ENCODE assay signal across 13 cellular contexts in the genomic region with DNA sequence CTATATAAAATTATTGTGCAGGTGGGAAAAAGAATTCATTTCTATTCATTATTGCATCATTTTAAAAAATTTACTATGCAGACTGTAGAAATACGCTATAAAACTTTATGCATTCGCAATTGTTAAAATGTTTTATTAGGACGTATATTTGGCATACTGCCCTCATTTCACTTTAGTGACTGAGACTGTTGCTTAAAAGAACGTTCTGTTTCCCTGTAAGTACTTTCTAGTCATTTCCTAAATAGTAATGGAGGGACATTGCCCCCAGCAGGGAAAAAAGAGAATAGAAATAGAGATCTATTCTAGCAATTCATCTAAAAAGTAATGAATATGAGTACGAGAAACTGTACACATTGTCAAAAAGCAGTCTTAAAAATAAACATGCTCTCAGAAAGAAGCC.
A peak's percentile ranks its signal among the peaks of the same experiment; 100 is the strongest.
DNase-seq lines count a peak whose midpoint lies in the region; ATAC-seq and TF ChIP-seq lines count a peak whose summit lies in the region.
"Had no signal": no experiment of that assay in that cellular context is flagged by ENCODE, and none has a peak within 500 bp of the region (broad histone marks: within the 10 kb centered on the region; RNA-seq: fewer than 3 reads in every experiment).

No MANE protein-coding gene starts in this region.

- no peaks in the 10 kb centered on the region for H3K36me3 Mint-ChIP-seq in activated naive CD4-positive, alpha-beta T cell treated with anti-CD3 and anti-CD28 coated beads for 36 hours (ENCODE audit: low read depth)

- H3K79me2 ChIP-seq in SK-N-SH (ENCODE audit: insufficient read depth), result no peaks in the 10 kb centered on the region

- CTCF ChIA-PET in SK-N-SH (lab: Yijun Ruan, JAX), result interaction anchor here (0.7 to 1.9 kb wide), 11 partner anchors 13 to 637 kb away, joined by 3 to 12 read pairs (median 3); no protein-coding TSS in a partner anchor
- CTCF ChIA-PET in activated naive CD4-positive, alpha-beta T cell treated with anti-CD3 and anti-CD28 coated beads for 36 hours (lab: Charles Lee), result no interaction called here

- H4K20me1 ChIP-seq in SK-N-SH (ENCODE audit: insufficient read depth), result no peaks in the 10 kb centered on the region

- TF ChIP-seq RAD21 in SK-N-SH (IDR thresholded peaks at IDR 0.05; ENCODE audit: low read length), result peak; percentile 61

- no peak overlapping the region for H3K4me2 ChIP-seq in SK-N-SH

- no peaks in the 10 kb centered on the region for H3F3A ChIP-seq in SK-N-SH (replicated peaks; ENCODE audit: insufficient read depth)

- no peaks in the 10 kb centered on the region for H3K9me3 Mint-ChIP-seq in activated naive CD4-positive, alpha-beta T cell treated with anti-CD3 and anti-CD28 coated beads for 36 hours

- H3K27me3 Mint-ChIP-seq in activated naive CD4-positive, alpha-beta T cell treated with anti-CD3 and anti-CD28 coated beads for 36 hours (ENCODE audit: low read depth), result no peaks in the 10 kb centered on the region

- no peak overlapping the region for H3K4me3 Mint-ChIP-seq in activated naive CD4-positive, alpha-beta T cell treated with anti-CD3 and anti-CD28 coated beads for 36 hours
- H3K4me3 Mint-ChIP-seq: natural killer cell had no signal

- no peak overlapping the region for H3K9ac ChIP-seq in SK-N-SH

- 22% methylated on average over 5 of the region's 5 CpGs for WGBS in SK-N-SH (ENCODE audit: low lambda C conversion rate)

- peak; percentile 59 for DNase-seq in AG10803 (ENCODE audit: low read depth)
- DNase-seq in Kasumi-1 (lab: John Stamatoyannopoulos, UW), result peak; percentile 30 to 36
- DNase-seq in SK-N-SH, result peak; percentile 42
- peak; percentile 55 for DNase-seq in foreskin melanocyte
- DNase-seq in cerebellar cortex (ENCODE audit: low spot score), result no peak
- no peak for DNase-seq in hypothalamus (lab: John Stamatoyannopoulos, UW)
- no peak for DNase-seq in activated naive CD4-positive, alpha-beta T cell treated with anti-CD3 and anti-CD28 coated beads for 36 hours
- DNase-seq: activated CD8-positive, alpha-beta memory T cell treated with anti-CD3 and anti-CD28 coated beads for 24 hours; natural killer cell; NCI-H345; stimulated activated CD4-positive, alpha-beta T cell treated with anti-CD3 and anti-CD28 coated beads, Interleukin-15, amount 100 ng/mL, for 24 hours; stimulated activated naive CD4-positive, alpha-beta T cell had no signal

- H3K4me3 ChIP-seq in AG10803 (ENCODE audit: low read length) (no peak overlapping the region), SK-N-SH (ENCODE audit: low read depth in 2 of 2, low read length in 1 of 2) (no peak overlapping the region)

- no peak overlapping the region for H2AFZ ChIP-seq in SK-N-SH (ENCODE audit: low read depth)

- no peaks in the 10 kb centered on the region for H3K9me2 ChIP-seq in SK-N-SH

- no peaks in the 10 kb centered on the region for H3K4me1 Mint-ChIP-seq in activated naive CD4-positive, alpha-beta T cell treated with anti-CD3 and anti-CD28 coated beads for 36 hours (ENCODE audit: low read depth)
- H3K4me1 Mint-ChIP-seq: natural killer cell had no signal

- H3K36me3 ChIP-seq in SK-N-SH (replicated peaks in 1 of 2; ENCODE audit: control insufficient read depth in 1 of 2, insufficient read depth in 2 of 2, low read length in 1 of 2), result no peaks in the 10 kb centered on the region

- intact Hi-C loops in activated naive CD4-positive, alpha-beta T cell treated with anti-CD3 and anti-CD28 coated beads for 36 hours (cut with micrococcal nuclease), result no loop called here

- no peak for TF ChIP-seq EP300 in SK-N-SH (IDR thresholded peaks at IDR 0.05; ENCODE audit: borderline replicate concordance in 1 of 2, low read depth in 1 of 2, low read length in 1 of 2)

- H3K27ac Mint-ChIP-seq in activated naive CD4-positive, alpha-beta T cell treated with anti-CD3 and anti-CD28 coated beads for 36 hours, result no peak overlapping the region
- H3K27ac Mint-ChIP-seq: natural killer cell had no signal

- H3K27me3 ChIP-seq in SK-N-SH (ENCODE audit: insufficient read depth), result no peaks in the 10 kb centered on the region

- no peak overlapping the region for H3K27ac ChIP-seq in SK-N-SH (ENCODE audit: low read depth in 2 of 2, low read length in 1 of 2)

- no peak for ATAC-seq in GM19324 (IDR thresholded peaks at IDR 0.05; ENCODE audit: low FRiP score, unreplicated experiment)
- ATAC-seq: natural killer cell had no signal

- no peaks in the 10 kb centered on the region; the same call in 1 of the 2 replicates for H3K9me3 ChIP-seq in SK-N-SH

- TF ChIP-seq CTCF in AG10803 (conservative IDR thresholded peaks at IDR 0.05; ENCODE audit: low read length) (peak; percentile 68), SK-N-SH (IDR thresholded peaks at IDR 0.05) (peak; percentile 41)

- POLR2A ChIA-PET in SK-N-SH (lab: Yijun Ruan, JAX), result no interaction called here

- no peaks in the 10 kb centered on the region for H3K4me1 ChIP-seq in SK-N-SH (ENCODE audit: control insufficient read depth in 1 of 2, insufficient read depth in 2 of 2, low read depth in 1 of 2, low read length in 1 of 2)

TF ChIP-seq in SK-N-SH, 30 proteins besides CTCF, POLR2A, EP300 and RAD21:
- no peak for TF ChIP-seq EZH2phosphoT487 (IDR thresholded peaks at IDR 0.05; ENCODE audit: borderline replicate concordance, low read depth)
- TF ChIP-seq, protein P1, sequence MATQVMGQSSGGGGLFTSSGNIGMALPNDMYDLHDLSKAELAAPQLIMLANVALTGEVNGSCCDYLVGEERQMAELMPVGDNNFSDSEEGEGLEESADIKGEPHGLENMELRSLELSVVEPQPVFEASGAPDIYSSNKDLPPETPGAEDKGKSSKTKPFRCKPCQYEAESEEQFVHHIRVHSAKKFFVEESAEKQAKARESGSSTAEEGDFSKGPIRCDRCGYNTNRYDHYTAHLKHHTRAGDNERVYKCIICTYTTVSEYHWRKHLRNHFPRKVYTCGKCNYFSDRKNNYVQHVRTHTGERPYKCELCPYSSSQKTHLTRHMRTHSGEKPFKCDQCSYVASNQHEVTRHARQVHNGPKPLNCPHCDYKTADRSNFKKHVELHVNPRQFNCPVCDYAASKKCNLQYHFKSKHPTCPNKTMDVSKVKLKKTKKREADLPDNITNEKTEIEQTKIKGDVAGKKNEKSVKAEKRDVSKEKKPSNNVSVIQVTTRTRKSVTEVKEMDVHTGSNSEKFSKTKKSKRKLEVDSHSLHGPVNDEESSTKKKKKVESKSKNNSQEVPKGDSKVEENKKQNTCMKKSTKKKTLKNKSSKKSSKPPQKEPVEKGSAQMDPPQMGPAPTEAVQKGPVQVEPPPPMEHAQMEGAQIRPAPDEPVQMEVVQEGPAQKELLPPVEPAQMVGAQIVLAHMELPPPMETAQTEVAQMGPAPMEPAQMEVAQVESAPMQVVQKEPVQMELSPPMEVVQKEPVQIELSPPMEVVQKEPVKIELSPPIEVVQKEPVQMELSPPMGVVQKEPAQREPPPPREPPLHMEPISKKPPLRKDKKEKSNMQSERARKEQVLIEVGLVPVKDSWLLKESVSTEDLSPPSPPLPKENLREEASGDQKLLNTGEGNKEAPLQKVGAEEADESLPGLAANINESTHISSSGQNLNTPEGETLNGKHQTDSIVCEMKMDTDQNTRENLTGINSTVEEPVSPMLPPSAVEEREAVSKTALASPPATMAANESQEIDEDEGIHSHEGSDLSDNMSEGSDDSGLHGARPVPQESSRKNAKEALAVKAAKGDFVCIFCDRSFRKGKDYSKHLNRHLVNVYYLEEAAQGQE (IDR thresholded peaks at IDR 0.05; ENCODE audit: low read depth, low read length), result no peak
- peak; percentile 30 for TF ChIP-seq SMC3 (IDR thresholded peaks at IDR 0.05; ENCODE audit: low read depth, low read length)
- no peak for TF ChIP-seq SIN3A (IDR thresholded peaks at IDR 0.05; ENCODE audit: borderline replicate concordance, low read depth, low read length)
- TF ChIP-seq ELF1 (IDR thresholded peaks at IDR 0.05), result no peak
- TF ChIP-seq YY1 (IDR thresholded peaks at IDR 0.05; ENCODE audit: low read depth), result no peak
- no peak for TF ChIP-seq TEAD4 (IDR thresholded peaks at IDR 0.05; ENCODE audit: borderline replicate concordance, insufficient read depth)

Comparison
In these comparisons a context has a peak if more than half of its experiments do, and no peak if none do; other contexts are left out.
1. DNase-seq: peak in AG10803 (single experiment), Kasumi-1 (2 of 2), SK-N-SH (single experiment) and foreskin melanocyte (single experiment); none in cerebellar cortex (single experiment), hypothalamus (0 of 51) and activated naive CD4-positive, alpha-beta T cell treated with anti-CD3 and anti-CD28 coated beads for 36 hours (single experiment).